In genomic region chr4:96355414-96355813, GRCh38 we compare ENCODE assay signal across 17 cellular contexts.
A peak's percentile ranks its signal among the peaks of the same experiment; 100 is the strongest.
DNase-seq lines count a peak whose midpoint lies in the region; ATAC-seq and TF ChIP-seq lines count a peak whose summit lies in the region.
"Had no signal": no experiment of that assay in that cellular context is flagged by ENCODE, and none has a peak within 500 bp of the region (broad histone marks: within the 10 kb centered on the region; RNA-seq: fewer than 3 reads in every experiment).

No MANE protein-coding gene starts in this region.

- DNase-seq in astrocyte of the hippocampus (ENCODE audit: low read depth, low spot score), result peak; percentile 19
- peak; percentile 19 for DNase-seq in testis
- no peak for DNase-seq in NCI-H524 (lab: John Stamatoyannopoulos, UW)
- DNase-seq in GOT3 (lab: John Stamatoyannopoulos, UW), result no peak
- DNase-seq in NCI-H2081 treated with DMSO at 0.1 percent for 48 hours (lab: John Stamatoyannopoulos, UW), result no peak
- DNase-seq: C1 segment of cervical spinal cord; CD4-positive, alpha-beta memory T cell; COR-L47; DMS153; EL; GDM1; GM23248; H9 had no signal

- H3K36me3 ChIP-seq in Loucy (ENCODE audit: insufficient read depth, low read length) (no peaks in the 10 kb centered on the region), testis (ENCODE audit: low read depth, missing control alignments) (no peaks in the 10 kb centered on the region)

- no peak overlapping the region for H3K4me3 Mint-ChIP-seq in nephron
- H3K4me3 Mint-ChIP-seq: CD4-positive, alpha-beta memory T cell; H9 had no signal

- intact Hi-C loops in testis (cut with DNase I; ENCODE audit: low total_unique reads), result no loop called here

- H3K4me3 ChIP-seq in Loucy (ENCODE audit: low read length, poor library complexity, severe bottlenecking), result no peak overlapping the region
- H3K4me3 ChIP-seq in testis, result no peak overlapping the region
- H3K4me3 ChIP-seq: GM23248 had no signal

- no peaks in the 10 kb centered on the region for H3K36me3 Mint-ChIP-seq in nephron (ENCODE audit: low read depth)
- H3K36me3 Mint-ChIP-seq: CD4-positive, alpha-beta memory T cell had no signal

- H3K9me2 ChIP-seq in Loucy (replicated peaks; ENCODE audit: low read depth, low read length), result no peaks in the 10 kb centered on the region

- no peaks in the 10 kb centered on the region for H3K9me3 Mint-ChIP-seq in nephron
- H3K9me3 Mint-ChIP-seq: H9 had no signal

- TF ChIP-seq POLR2A in testis (IDR thresholded peaks at IDR 0.05), result no peak

- H4K20me1 ChIP-seq in Loucy (ENCODE audit: insufficient read depth, low read length, poor library complexity, severe bottlenecking), result no peaks in the 10 kb centered on the region

- WGBS in testis, 2 donors, result 57 to 64% methylated on average over 2 of the region's 2 CpGs

- H3K27ac Mint-ChIP-seq in nephron, result peak overlapping the region; percentile 19 to 90 (median 42)
- H3K27ac Mint-ChIP-seq: CD4-positive, alpha-beta memory T cell had no signal

- H3K27me3 ChIP-seq in Loucy (ENCODE audit: insufficient read depth, low read length, poor library complexity, severe bottlenecking) (no peaks in the 10 kb centered on the region), testis (no peaks in the 10 kb centered on the region)

- H3K4me1 ChIP-seq in Loucy (ENCODE audit: insufficient read depth, low read length, poor library complexity, severe bottlenecking), result peaks cover 13% of the 10 kb centered on the region
- no peaks in the 10 kb centered on the region for H3K4me1 ChIP-seq in testis

- peak overlapping the region; percentile 59; the same call in 1 of the 2 replicates for H2AFZ ChIP-seq in Loucy (ENCODE audit: low read length)
- H2AFZ ChIP-seq: GM23248 had no signal

- no peak overlapping the region for H3K9ac ChIP-seq in Loucy (ENCODE audit: low read depth, low read length, poor library complexity, severe bottlenecking)
- H3K9ac ChIP-seq: GM23248 had no signal

- no peak overlapping the region for H3K27ac ChIP-seq in testis
- H3K27ac ChIP-seq: GM23248 had no signal

- no peak for ATAC-seq in GM21723 (IDR thresholded peaks at IDR 0.05; ENCODE audit: unreplicated experiment)
- ATAC-seq: HCT116 had no signal

- no peak overlapping the region for H3K4me2 ChIP-seq in Loucy (ENCODE audit: low read depth, low read length, poor library complexity, severe bottlenecking)

- peaks cover 12% of the 10 kb centered on the region for H3K4me1 Mint-ChIP-seq in nephron

- no peaks in the 10 kb centered on the region for H3K9me3 ChIP-seq in Loucy (ENCODE audit: insufficient read depth, low read depth, low read length)
- H3K9me3 ChIP-seq in testis, result no peaks in the 10 kb centered on the region

- no peaks in the 10 kb centered on the region for H3F3A ChIP-seq in Loucy (ENCODE audit: low read depth)

- TF ChIP-seq CTCF in Loucy (conservative IDR thresholded peaks at IDR 0.05; ENCODE audit: low read length), result no peak
- TF ChIP-seq CTCF in nephron (IDR thresholded peaks at IDR 0.05; ENCODE audit: unreplicated experiment in 3 of 3), result no peak
- no peak for TF ChIP-seq CTCF in testis (IDR thresholded peaks at IDR 0.05)

- H3K79me2 ChIP-seq in Loucy (ENCODE audit: insufficient read depth, low read length), result no peaks in the 10 kb centered on the region

- H3K27me3 Mint-ChIP-seq in nephron (ENCODE audit: low read depth), result no peaks in the 10 kb centered on the region
- H3K27me3 Mint-ChIP-seq: CD4-positive, alpha-beta memory T cell had no signal

Comparison
In these comparisons a context has a peak if more than half of its experiments do, and no peak if none do; other contexts are left out.
1. DNase-seq: peak in astrocyte of the hippocampus (single experiment) and testis (single experiment); none in NCI-H524 (0 of 2), GOT3 (single experiment) and NCI-H2081 treated with DMSO at 0.1 percent for 48 hours (single experiment).